8 cellular contexts compared by ENCODE assay signal in genomic region chr1:218345673-218346390, GRCh38. TPM values are rescaled to one million over a fixed set of nuclear protein-coding genes. Genes with fewer than 3 reads are reported as not detected.
A peak's percentile ranks its signal among the peaks of the same experiment; 100 is the strongest.
DNase-seq lines count a peak whose midpoint lies in the region; ATAC-seq, FAIRE-seq and TF ChIP-seq lines count a peak whose summit lies in the region.

No MANE protein-coding gene starts in this region.

- H3K9me3 ChIP-seq in mononuclear cell (ENCODE audit: low read depth, low read length), result no peaks in the 10 kb centered on the region
- H3K9me3 ChIP-seq in thymus (ENCODE audit: control insufficient read depth), result no peaks in the 10 kb centered on the region

- peaks cover 26% of the 10 kb centered on the region for H3K4me1 Mint-ChIP-seq in WTC11

- TF ChIP-seq CTCF in WTC11 (IDR thresholded peaks at IDR 0.05), result no peak
- TF ChIP-seq CTCF in epithelial cell of esophagus (IDR thresholded peaks at IDR 0.05; ENCODE audit: insufficient read depth, low read depth, low read length, missing control alignments), result no peak

- no peaks in the 10 kb centered on the region for H3K36me3 ChIP-seq in ACC112 (ENCODE audit: insufficient read depth, low read length)
- H3K36me3 ChIP-seq in thymus (ENCODE audit: control insufficient read depth, insufficient read depth), result no peaks in the 10 kb centered on the region

- POLR2A ChIA-PET in WTC11 (lab: Charles Lee), result no interaction called here

- WGBS in thymus, result under 1% methylated on average over 64 of the region's 64 CpGs

- FAIRE-seq in GM12892 (lab: Jason Lieb, UNC), result peak; percentile 5

- H3K27me3 Mint-ChIP-seq in WTC11 (ENCODE audit: low read depth), result peaks cover 15% of the 10 kb centered on the region

- CTCF ChIA-PET in WTC11 (lab: Charles Lee), result interaction anchor here (0.7 to 3.6 kb wide), 4 partner anchors 17 to 94 kb away, joined by 3 to 17 read pairs (median 4); no protein-coding TSS in a partner anchor

- no peaks in the 10 kb centered on the region for H3K9me3 Mint-ChIP-seq in WTC11

- H3K36me3 Mint-ChIP-seq in WTC11, result no peaks in the 10 kb centered on the region

- H3K4me1 ChIP-seq in ACC112 (ENCODE audit: control insufficient read depth, insufficient read depth, low read length, unreplicated experiment) (peaks cover 19% of the 10 kb centered on the region), mononuclear cell (ENCODE audit: insufficient read depth, low read length) (peaks cover 32% of the 10 kb centered on the region), thymus (ENCODE audit: control insufficient read depth, insufficient read depth, low read length) (no peaks in the 10 kb centered on the region)

- DNase-seq in GM12892 (ENCODE audit: insufficient read length) (no peak), NCI-H1105 (lab: John Stamatoyannopoulos, UW) (peak; percentile 56), WTC11 (ENCODE audit: low spot score) (peak; percentile 58), epithelial cell of esophagus (ENCODE audit: low read depth) (peak; percentile 74)

- H3K27ac Mint-ChIP-seq in WTC11, result no peak overlapping the region

- peaks cover 19% of the 10 kb centered on the region for H3K79me2 ChIP-seq in ACC112 (ENCODE audit: control insufficient read depth, insufficient read depth, low read length, unreplicated experiment)

- peak overlapping the region; percentile 55; the same call in 1 of the 2 replicates for H3K27ac ChIP-seq in ACC112 (ENCODE audit: low read depth, low read length)
- no peak overlapping the region for H3K27ac ChIP-seq in thymus (ENCODE audit: low read depth)

- peak; percentile 71 for ATAC-seq in HG02678 (IDR thresholded peaks at IDR 0.05; ENCODE audit: unreplicated experiment)
- peak; percentile 60 for ATAC-seq in WTC11

- H3K4me3 Mint-ChIP-seq in WTC11, result no peak overlapping the region

- H3K4me3 ChIP-seq in ACC112 (ENCODE audit: low read depth, low read length) (peak overlapping the region; percentile 81), epithelial cell of esophagus (ENCODE audit: low read length) (peak overlapping the region; percentile 62), mononuclear cell (ENCODE audit: low read length) (peak overlapping the region; percentile 36), thymus (ENCODE audit: low read length) (peak overlapping the region; percentile 30)

- H3K27me3 ChIP-seq in ACC112 (ENCODE audit: insufficient read depth, low read length) (no peaks in the 10 kb centered on the region), mononuclear cell (ENCODE audit: insufficient read depth, low read length) (peaks cover 62% of the 10 kb centered on the region), thymus (ENCODE audit: control insufficient read depth, insufficient read depth) (peaks cover 18% of the 10 kb centered on the region)

- TF ChIP-seq POLR2A in GM12892 (IDR thresholded peaks at IDR 0.05; ENCODE audit: low read depth, low read length), result no peak

- peak overlapping the region; percentile 90 for H2AFZ ChIP-seq in ACC112 (ENCODE audit: low read length, unreplicated experiment)

TF ChIP-seq in WTC11, 78 proteins besides CTCF, POLR2A, EP300 and RAD21 (continues in another document):
- TF ChIP-seq ARID4B (CRISPR knock-in tag; IDR thresholded peaks at IDR 0.05; ENCODE audit: borderline replicate concordance), result no peak
- peak; percentile 25; the same call in 1 of the 2 replicates for TF ChIP-seq ZNF263 (CRISPR knock-in tag; IDR thresholded peaks at IDR 0.05; ENCODE audit: low read depth)
- TF ChIP-seq TP53 (CRISPR knock-in tag; IDR thresholded peaks at IDR 0.05), result no peak
- no peak for TF ChIP-seq SP1 (CRISPR knock-in tag; conservative IDR thresholded peaks at IDR 0.05)
- peak; percentile 55; the same call in 1 of the 2 replicates for TF ChIP-seq ZNF423 (CRISPR knock-in tag; IDR thresholded peaks at IDR 0.05)
- TF ChIP-seq FOXK1 (CRISPR knock-in tag; IDR thresholded peaks at IDR 0.05), result peak; percentile 25; the same call in 1 of the 2 replicates
- TF ChIP-seq RORB (CRISPR knock-in tag; IDR thresholded peaks at IDR 0.05), result no peak
- TF ChIP-seq ZNF138 (CRISPR knock-in tag; conservative IDR thresholded peaks at IDR 0.05), result no peak
- TF ChIP-seq OVOL2 (CRISPR knock-in tag; IDR thresholded peaks at IDR 0.05; ENCODE audit: borderline replicate concordance), result no peak
- TF ChIP-seq ZNF396 (CRISPR knock-in tag; IDR thresholded peaks at IDR 0.05; ENCODE audit: borderline replicate concordance), result no peak
- no peak for TF ChIP-seq HMGA2 (CRISPR knock-in tag; IDR thresholded peaks at IDR 0.05)
- 0 out of 2 replicates have a peak, but pooled peaks have one; percentile 4 for TF ChIP-seq USF2 (CRISPR knock-in tag; IDR thresholded peaks at IDR 0.05)
- TF ChIP-seq ATF1 (CRISPR knock-in tag; IDR thresholded peaks at IDR 0.05), result peak; percentile 46; the same call in 1 of the 2 replicates
- TF ChIP-seq AFF4 (CRISPR knock-in tag; IDR thresholded peaks at IDR 0.05; ENCODE audit: borderline replicate concordance), result 0 out of 2 replicates have a peak, but pooled peaks have one; percentile 3

RNA-seq across cellular contexts. Expression of gene TGFB2, which starts 0.7 kb away (rescaled TPM):
- not detected for polyA plus RNA-seq in GM12892 (2012; ENCODE audit: missing spikeins)
- total RNA-seq in WTC11 (2021) (1.0 to 2.5 TPM (median 1.5 TPM) in 3 replicates), mononuclear cell (0.31 TPM)
- 1.6 TPM for polyA plus RNA-seq in thymus

Comparison
In these comparisons a context has a peak if more than half of its experiments do, and no peak if none do; other contexts are left out.
1. H3K4me3 ChIP-seq: peak in every context shown above with its lines; median percentile 81 in ACC112; 62 in epithelial cell of esophagus; 36 in mononuclear cell; 30 in thymus.